In the genomic region with DNA sequence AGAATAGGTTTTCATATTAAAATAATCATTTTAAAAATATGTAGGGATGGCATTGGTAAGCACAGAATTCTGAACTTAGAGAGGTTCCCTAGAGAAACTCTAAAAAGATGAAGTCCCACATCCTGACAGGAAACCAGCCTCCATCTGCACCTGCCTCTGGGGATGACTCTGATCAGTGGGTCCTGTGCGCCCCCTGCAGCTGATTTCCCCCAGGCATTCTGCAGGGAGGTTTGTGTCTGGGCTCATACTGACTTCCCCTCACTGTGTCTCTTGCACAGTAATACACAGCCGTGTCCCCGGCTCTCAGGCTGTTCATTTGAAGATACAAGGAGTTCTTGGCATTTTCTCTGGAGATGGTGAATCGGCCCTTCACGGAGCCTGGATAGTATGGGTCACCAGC, we compare ENCODE assay signal across 14 cellular contexts.
DNase-seq lines count a peak whose midpoint lies in the region; FAIRE-seq and TF ChIP-seq lines count a peak whose summit lies in the region.
"Had no signal": no experiment of that assay in that cellular context is flagged by ENCODE, and none has a peak within 500 bp of the region (broad histone marks: within the 10 kb centered on the region; RNA-seq: fewer than 3 reads in every experiment).

No MANE protein-coding gene starts in this region.

- H3K27me3 Mint-ChIP-seq in immature natural killer cell (ENCODE audit: low read depth in 3 of 3) (peaks cover 0 to 12% (median 2%) of the 10 kb centered on the region in 3 donors), chondrocyte (ENCODE audit: low read depth) (no peaks in the 10 kb centered on the region)

- peak; percentile 66 for DNase-seq in activated CD8-positive, alpha-beta memory T cell treated with anti-CD3 and anti-CD28 coated beads, Interleukin-2, amount 50 U/mL, for 48 hours
- DNase-seq in activated CD8-positive, alpha-beta memory T cell treated with anti-CD3 and anti-CD28 coated beads for 24 hours = no peak
- DNase-seq in GDM1 (lab: John Stamatoyannopoulos, UW) = peak; percentile 89
- DNase-seq in NCI-H69 (lab: John Stamatoyannopoulos, UW) = peak; percentile 30
- DNase-seq in immature natural killer cell = peak; percentile 15 to 25 (median 23)
- no peak for DNase-seq in chondrocyte (ENCODE audit: low spot score)
- no peak for DNase-seq in NCI-H2227 (lab: John Stamatoyannopoulos, UW; ENCODE audit: unreplicated experiment)
- DNase-seq in GM19239 (ENCODE audit: insufficient read length, low spot score) = no peak
- DNase-seq: Calu3, colonic mucosa, gastrocnemius medialis, SK-N-SH had no signal

- no peaks in the 10 kb centered on the region for H3K36me3 Mint-ChIP-seq in immature natural killer cell
- H3K36me3 Mint-ChIP-seq in chondrocyte (ENCODE audit: low read depth) = no peaks in the 10 kb centered on the region

- no peak overlapping the region for H3K4me3 Mint-ChIP-seq in immature natural killer cell
- H3K4me3 Mint-ChIP-seq in chondrocyte (ENCODE audit: unreplicated experiment) = no peak overlapping the region
- H3K4me3 Mint-ChIP-seq: nephron had no signal

- no peak overlapping the region for H3K27ac Mint-ChIP-seq in immature natural killer cell
- H3K27ac Mint-ChIP-seq in chondrocyte (ENCODE audit: unreplicated experiment) = no peak overlapping the region
- H3K27ac Mint-ChIP-seq: nephron had no signal

- H3K9me3 Mint-ChIP-seq in immature natural killer cell = no peaks in the 10 kb centered on the region
- H3K9me3 Mint-ChIP-seq in chondrocyte (ENCODE audit: low read depth) = peaks cover 61% of the 10 kb centered on the region

- FAIRE-seq in GM19239 (lab: Jason Lieb, UNC) = no peak
- FAIRE-seq: H1 had no signal

- peaks cover 9 to 20% of the 10 kb centered on the region in 2 donors for H3K4me1 Mint-ChIP-seq in immature natural killer cell
- no peaks in the 10 kb centered on the region for H3K4me1 Mint-ChIP-seq in chondrocyte (ENCODE audit: low read depth)
- H3K4me1 Mint-ChIP-seq: nephron had no signal

- TF ChIP-seq CTCF in chondrocyte (IDR thresholded peaks at IDR 0.05) = no peak

Comparison
In these comparisons a context has a peak if more than half of its experiments do, and no peak if none do; other contexts are left out.
1. DNase-seq: peak in activated CD8-positive, alpha-beta memory T cell treated with anti-CD3 and anti-CD28 coated beads, Interleukin-2, amount 50 U/mL, for 48 hours (single experiment), GDM1 (single experiment), NCI-H69 (single experiment) and immature natural killer cell (3 of 3); none in activated CD8-positive, alpha-beta memory T cell treated with anti-CD3 and anti-CD28 coated beads for 24 hours (single experiment), chondrocyte (single experiment), NCI-H2227 (single experiment) and GM19239 (single experiment).